Comparison of ENCODE assay signal across 16 cellular contexts in the genomic region with DNA sequence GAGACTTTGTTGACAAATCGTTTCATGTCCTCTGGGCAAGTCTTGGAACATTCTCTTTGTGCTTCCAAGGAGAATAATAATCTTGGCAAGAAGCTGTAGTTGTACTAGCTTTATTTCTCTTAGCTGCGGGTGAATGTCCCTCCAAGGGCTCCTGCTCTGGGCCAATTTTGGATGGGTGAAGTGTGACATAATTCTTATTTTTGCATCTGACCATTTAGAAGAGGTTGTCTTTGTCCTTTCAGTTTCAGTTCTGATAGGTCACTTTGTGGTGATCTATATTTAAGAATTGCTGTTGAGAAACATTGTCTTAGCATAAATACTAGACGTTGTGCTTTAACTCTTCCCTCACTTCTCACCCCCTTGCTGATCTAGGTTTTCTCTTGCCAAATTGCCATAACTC.
DNase-seq lines count a peak whose midpoint lies in the region; ATAC-seq and TF ChIP-seq lines count a peak whose summit lies in the region.
"Had no signal": no experiment of that assay in that cellular context is flagged by ENCODE, and none has a peak within 500 bp of the region (broad histone marks: within the 10 kb centered on the region; RNA-seq: fewer than 3 reads in every experiment).

No MANE protein-coding gene starts in this region.

- intact Hi-C loops in gastrocnemius medialis (cut with DNase I; ENCODE audit: low total_unique reads) = no loop called here

- H4K20me1 ChIP-seq in BLaER1 = no peaks in the 10 kb centered on the region
- no peaks in the 10 kb centered on the region for H4K20me1 ChIP-seq in MM.1S (ENCODE audit: insufficient read depth, low read length)

- H3K4me1 ChIP-seq in BLaER1 = no peaks in the 10 kb centered on the region
- H3K4me1 ChIP-seq in MM.1S (ENCODE audit: low read length) = peaks cover 20% of the 10 kb centered on the region
- H3K4me1 ChIP-seq in gastrocnemius medialis = peaks cover 20 to 29% of the 10 kb centered on the region in 2 donors

- TF ChIP-seq CTCF in MM.1S (IDR thresholded peaks at IDR 0.05; ENCODE audit: low read length) = no peak
- no peak for TF ChIP-seq CTCF in gastrocnemius medialis (IDR thresholded peaks at IDR 0.05 in 4 of 5, conservative IDR thresholded peaks at IDR 0.05 in 1 of 5)

- H3K27ac ChIP-seq in BLaER1 (no peak overlapping the region), MM.1S (ENCODE audit: low read length) (peak overlapping the region; percentile 36; the same call in 1 of the 2 replicates), gastrocnemius medialis (peak overlapping the region; percentile 35 to 77 (median 76))
- H3K27ac ChIP-seq: neutrophil, SK-N-MC, skin epidermis had no signal

- H3K36me3 ChIP-seq in BLaER1 = no peaks in the 10 kb centered on the region
- no peaks in the 10 kb centered on the region for H3K36me3 ChIP-seq in MM.1S (replicated peaks; ENCODE audit: insufficient read depth, low read length)
- no peaks in the 10 kb centered on the region for H3K36me3 ChIP-seq in gastrocnemius medialis
- H3K36me3 ChIP-seq: neutrophil had no signal

- in situ Hi-C loops in gastrocnemius medialis (cut with MboI; ENCODE audit: low sequenced_read_pairs in 4 of 4) = no loop called here

- no peaks in the 10 kb centered on the region for H3K27me3 ChIP-seq in BLaER1
- no peaks in the 10 kb centered on the region for H3K27me3 ChIP-seq in MM.1S (replicated peaks; ENCODE audit: insufficient read depth, low read length)
- no peaks in the 10 kb centered on the region for H3K27me3 ChIP-seq in gastrocnemius medialis
- H3K27me3 ChIP-seq: neutrophil had no signal

- peak; percentile 88 to 91 for ATAC-seq in gastrocnemius medialis
- ATAC-seq: stimulated activated memory B cell treated with anti-CD40 and anti-IgM and Interleukin-4, amounts not matched to agents 10 μg/mL and 1 μg/mL and 100 μg/mL, for 72 hours had no signal

- H3K4me2 ChIP-seq in BLaER1 (0 out of 2 replicates have a peak overlapping the region, but pooled peaks have one; percentile 5), MM.1S (ENCODE audit: low read depth, low read length) (peak overlapping the region; percentile 60)

- TF ChIP-seq POLR2A in gastrocnemius medialis (IDR thresholded peaks at IDR 0.05) = no peak

- peaks cover 7% of the 10 kb centered on the region; the same call in 1 of the 2 replicates for H3F3A ChIP-seq in MM.1S (ENCODE audit: insufficient read depth, low read length)

- H3K9me3 ChIP-seq in BLaER1 (no peaks in the 10 kb centered on the region), MM.1S (replicated peaks; ENCODE audit: insufficient read depth, low read length) (no peaks in the 10 kb centered on the region), gastrocnemius medialis (no peaks in the 10 kb centered on the region)

- no peaks in the 10 kb centered on the region for H3K79me2 ChIP-seq in MM.1S (ENCODE audit: low read length)

- peak overlapping the region; percentile 43 for H2AFZ ChIP-seq in MM.1S (ENCODE audit: low read length)

- H3K4me3 ChIP-seq in BLaER1 = no peak overlapping the region
- H3K4me3 ChIP-seq in MM.1S (ENCODE audit: low read length) = no peak overlapping the region; the same call in 1 of the 2 replicates
- peak overlapping the region; percentile 12 to 49 (median 32) for H3K4me3 ChIP-seq in gastrocnemius medialis
- H3K4me3 ChIP-seq: SK-N-MC, skin epidermis had no signal

- H3K9ac ChIP-seq in BLaER1 = no peak overlapping the region
- H3K9ac ChIP-seq in MM.1S (ENCODE audit: low read length) = no peak overlapping the region

- no peaks in the 10 kb centered on the region for H3K9me2 ChIP-seq in MM.1S (replicated peaks; ENCODE audit: insufficient read depth, low read length)

- DNase-seq in MM.1S (peak; percentile 83), globus pallidus (ENCODE audit: low spot score) (peak; percentile 24), gastrocnemius medialis (peak; percentile 27 to 60), EL (no peak), NCI-H2029 (lab: John Stamatoyannopoulos, UW) (no peak), NCI-H128 (lab: John Stamatoyannopoulos, UW; ENCODE audit: unreplicated experiment) (no peak)
- DNase-seq in activated CD8-positive, alpha-beta memory T cell treated with anti-CD3 and anti-CD28 coated beads, Interleukin-2, amount 50 U/mL, for 4 hours = no peak
- DNase-seq: activated CD4-positive, alpha-beta T cell treated with anti-CD3 and anti-CD28 coated beads, Interleukin-2, amount 50 U/mL, for 4 hours; activated T-cell treated with anti-CD3 and anti-CD28 coated beads, Interleukin-2, amount 50 U/mL, for 48 hours; NCI-H1417; T1000 had no signal

Comparison
In these comparisons a context has a peak if more than half of its experiments do, and no peak if none do; other contexts are left out.
1. H3K4me3 ChIP-seq: peak in gastrocnemius medialis (4 of 4); none in BLaER1 (single experiment) and MM.1S (single experiment).
2. DNase-seq: peak in MM.1S (single experiment), globus pallidus (single experiment) and gastrocnemius medialis (2 of 2); none in EL (single experiment), NCI-H2029 (single experiment), NCI-H128 (single experiment) and activated CD8-positive, alpha-beta memory T cell treated with anti-CD3 and anti-CD28 coated beads, Interleukin-2, amount 50 U/mL, for 4 hours (single experiment).